In genomic region chr5:172866802-172867748, GRCh38 we compare ENCODE assay signal across 12 cellular contexts. TPM values are rescaled to one million over a fixed set of nuclear protein-coding genes. Genes with fewer than 3 reads are reported as not detected.
DNase-seq lines count a peak whose midpoint lies in the region; ATAC-seq, FAIRE-seq and TF ChIP-seq lines count a peak whose summit lies in the region.
"Had no signal": no experiment of that assay in that cellular context is flagged by ENCODE, and none has a peak within 500 bp of the region (broad histone marks: within the 10 kb centered on the region; RNA-seq: fewer than 3 reads in every experiment).

No MANE protein-coding gene starts in this region.

- no peak for FAIRE-seq in A549 (lab: Jason Lieb, UNC)

- H3K36me3 Mint-ChIP-seq in CD8-positive, alpha-beta T cell, result peaks cover 19% of the 10 kb centered on the region

- no peak for TF ChIP-seq CTCF in A549 (IDR thresholded peaks at IDR 0.05)
- TF ChIP-seq CTCF in RWPE2 (IDR thresholded peaks at IDR 0.05; ENCODE audit: poor library complexity, severe bottlenecking), result no peak
- no peak for TF ChIP-seq CTCF in left ventricle myocardium inferior (IDR thresholded peaks at IDR 0.05; ENCODE audit: borderline replicate concordance)
- TF ChIP-seq CTCF in ovary (IDR thresholded peaks at IDR 0.05), result no peak
- TF ChIP-seq CTCF in CD8-positive, alpha-beta T cell (IDR thresholded peaks at IDR 0.05), result no peak

- TF ChIP-seq EP300 in A549 (IDR thresholded peaks at IDR 0.05) (no peak), ovary (IDR thresholded peaks at IDR 0.05) (no peak)

- WGBS in A549 (ENCODE audit: missing lambda C conversion rate), result 69% methylated on average over 9 of the region's 9 CpGs
- 31 to 51% (median 37%) methylated on average over 9 of the region's 9 CpGs for WGBS in ovary, 3 donors

- no peaks in the 10 kb centered on the region for H3K9me3 Mint-ChIP-seq in CD8-positive, alpha-beta T cell
- H3K9me3 Mint-ChIP-seq: activated B cell treated with CpG ODN at 0.5 μM for 24 hours; activated T-helper 1 cell treated with anti-CD3 and anti-CD28 coated beads, Interleukin-12 subunit alpha, Interleukin-12 subunit beta, Interleukin-2, Interleukin-4 antibody, amounts not matched to agents 30 ng/mL and 10 ng/mL and 1 ng/mL, durations not matched to agents 14 hours and 24 hours and 36 hours had no signal

- H3K27ac ChIP-seq in A549 (peak overlapping the region; percentile 96 to 99), RWPE2 (ENCODE audit: poor library complexity, severe bottlenecking) (peak overlapping the region; percentile 99), left ventricle myocardium inferior (replicated peaks) (peak overlapping the region; percentile 95), ovary (peak overlapping the region in 1 of 2 donors; percentile 52)
- no peak overlapping the region for H3K27ac ChIP-seq in CD8-positive, alpha-beta T cell (ENCODE audit: low read depth, low read length)

- H3K27me3 Mint-ChIP-seq in CD8-positive, alpha-beta T cell (ENCODE audit: low read depth), result no peaks in the 10 kb centered on the region
- H3K27me3 Mint-ChIP-seq: activated B cell treated with CpG ODN at 0.5 μM for 24 hours had no signal

- H3K4me1 ChIP-seq in A549, result peaks cover 98% of the 10 kb centered on the region
- H3K4me1 ChIP-seq in RWPE2 (ENCODE audit: insufficient read depth, poor library complexity, severe bottlenecking), result peaks cover 64% of the 10 kb centered on the region
- H3K4me1 ChIP-seq in left ventricle myocardium inferior, result peaks cover 89% of the 10 kb centered on the region
- peaks cover 47% of the 10 kb centered on the region for H3K4me1 ChIP-seq in ovary (ENCODE audit: insufficient read depth)
- peaks cover 15% of the 10 kb centered on the region for H3K4me1 ChIP-seq in CD8-positive, alpha-beta T cell (ENCODE audit: insufficient read depth, low read length)

- H3K27ac Mint-ChIP-seq in CD8-positive, alpha-beta T cell, result no peak overlapping the region
- H3K27ac Mint-ChIP-seq: activated B cell treated with CpG ODN at 0.5 μM for 24 hours; activated T-helper 1 cell treated with anti-CD3 and anti-CD28 coated beads, Interleukin-12 subunit alpha, Interleukin-12 subunit beta, Interleukin-2, Interleukin-4 antibody, amounts not matched to agents 30 ng/mL and 10 ng/mL and 1 ng/mL, durations not matched to agents 14 hours and 24 hours and 36 hours had no signal

- H3K4me3 Mint-ChIP-seq in CD8-positive, alpha-beta T cell, result no peak overlapping the region
- H3K4me3 Mint-ChIP-seq: activated B cell treated with CpG ODN at 0.5 μM for 24 hours; activated T-helper 1 cell treated with anti-CD3 and anti-CD28 coated beads, Interleukin-12 subunit alpha, Interleukin-12 subunit beta, Interleukin-2, Interleukin-4 antibody, amounts not matched to agents 30 ng/mL and 10 ng/mL and 1 ng/mL, durations not matched to agents 14 hours and 24 hours and 36 hours had no signal

- intact Hi-C loops in left ventricle myocardium inferior (cut with micrococcal nuclease), result no loop called here
- intact Hi-C loops in ovary (cut with DNase I), result loop anchor here in 3 of 4 donors (2.0 to 10.0 kb wide), 5 partner anchors 70 to 150 kb away; partner anchors contain the start of gene DUSP1 (in 1 of the 3)
- intact Hi-C loops in CD8-positive, alpha-beta T cell (cut with DNase I, micrococcal nuclease), result no loop called here

- no peak for ATAC-seq in A549
- ATAC-seq in RWPE2 (ENCODE audit: low read depth), result no peak
- ATAC-seq in HG02678 (IDR thresholded peaks at IDR 0.05; ENCODE audit: unreplicated experiment), result no peak
- no peak for ATAC-seq in GM19397 (IDR thresholded peaks at IDR 0.05; ENCODE audit: unreplicated experiment)
- no peak for ATAC-seq in CD8-positive, alpha-beta T cell

- no peak for TF ChIP-seq RAD21 in A549 (conservative IDR thresholded peaks at IDR 0.05 in 1 of 2, IDR thresholded peaks at IDR 0.05 in 1 of 2)

- CTCF ChIA-PET in A549 (lab: Yijun Ruan, JAX), result interaction anchor here (0.9 to 2.2 kb wide), 6 partner anchors 12 to 151 kb away, joined by 3 to 6 read pairs (median 4); no protein-coding TSS in a partner anchor
- CTCF ChIA-PET in CD8-positive, alpha-beta T cell (lab: Charles Lee), result interaction anchor here (1.0 to 1.5 kb wide), 5 partner anchors 12 to 150 kb away, joined by 3 to 6 read pairs (median 4); no protein-coding TSS in a partner anchor

- H3K4me1 Mint-ChIP-seq in CD8-positive, alpha-beta T cell (ENCODE audit: low read depth), result peaks cover 41% of the 10 kb centered on the region

- TF ChIP-seq POLR2A in A549 (IDR thresholded peaks at IDR 0.05; ENCODE audit: low read length) (no peak), ovary (IDR thresholded peaks at IDR 0.05) (no peak)

- no peaks in the 10 kb centered on the region for H3K9me3 ChIP-seq in A549
- H3K9me3 ChIP-seq in RWPE2 (ENCODE audit: severe bottlenecking), result no peaks in the 10 kb centered on the region
- H3K9me3 ChIP-seq in left ventricle myocardium inferior (replicated peaks), result no peaks in the 10 kb centered on the region
- H3K9me3 ChIP-seq in ovary, result no peaks in the 10 kb centered on the region
- H3K9me3 ChIP-seq in CD8-positive, alpha-beta T cell (ENCODE audit: low read length), result no peaks in the 10 kb centered on the region

- H3K27me3 ChIP-seq in RWPE2 (ENCODE audit: insufficient read depth, poor library complexity, severe bottlenecking) (no peaks in the 10 kb centered on the region), left ventricle myocardium inferior (ENCODE audit: low read depth) (no peaks in the 10 kb centered on the region), ovary (no peaks in the 10 kb centered on the region)
- H3K27me3 ChIP-seq in CD8-positive, alpha-beta T cell (ENCODE audit: insufficient read depth, low read length), result no peaks in the 10 kb centered on the region

- DNase-seq in A549 (ENCODE audit: low read depth in 1 of 2, low spot score in 1 of 2) (no peak), RWPE2 (ENCODE audit: low spot score) (no peak), left ventricle myocardium inferior (peak; percentile 82), ovary (peak in 4 of 5 donors; percentile 65 to 78 (median 66)), DMS53 (lab: John Stamatoyannopoulos, UW) (no peak)
- DNase-seq in CD8-positive, alpha-beta T cell, result no peak
- DNase-seq: activated B cell treated with CpG ODN at 0.5 μM for 24 hours, cortex of kidney, NCI-H1436 treated with DMSO at 0.1 percent for 48 hours had no signal

- POLR2A ChIA-PET in A549 (lab: Yijun Ruan, JAX), result interaction anchor here (0.7 to 6.1 kb wide), 2 partner anchors 35 to 96 kb away, joined by 3 to 61 read pairs; partner anchors contain the start of gene DUSP1
- POLR2A ChIA-PET in CD8-positive, alpha-beta T cell (lab: Charles Lee), result no interaction called here

- peak overlapping the region; percentile 14; the same call in 1 of the 3 replicates for H3K4me3 ChIP-seq in A549
- H3K4me3 ChIP-seq in RWPE2 (ENCODE audit: severe bottlenecking), result no peak overlapping the region
- no peak overlapping the region for H3K4me3 ChIP-seq in left ventricle myocardium inferior
- no peak overlapping the region for H3K4me3 ChIP-seq in ovary
- H3K4me3 ChIP-seq in CD8-positive, alpha-beta T cell (ENCODE audit: low read depth, low read length), result no peak overlapping the region

- H3K4me2 ChIP-seq in A549, result peak overlapping the region; percentile 88

- H3K36me3 ChIP-seq in RWPE2 (ENCODE audit: low read depth), result peaks cover 24% of the 10 kb centered on the region
- no peaks in the 10 kb centered on the region for H3K36me3 ChIP-seq in left ventricle myocardium inferior
- no peaks in the 10 kb centered on the region for H3K36me3 ChIP-seq in ovary
- H3K36me3 ChIP-seq in CD8-positive, alpha-beta T cell (ENCODE audit: insufficient read depth, low read length), result no peaks in the 10 kb centered on the region

TF ChIP-seq in A549, 52 proteins besides CTCF, POLR2A, EP300 and RAD21 (continues in another document):
- TF ChIP-seq REST (IDR thresholded peaks at IDR 0.05), result no peak
- TF ChIP-seq NR3C1 (IDR thresholded peaks at IDR 0.05), result no peak
- no peak for TF ChIP-seq HEYL (CRISPR knock-in tag; IDR thresholded peaks at IDR 0.05)
- TF ChIP-seq, protein P1, sequence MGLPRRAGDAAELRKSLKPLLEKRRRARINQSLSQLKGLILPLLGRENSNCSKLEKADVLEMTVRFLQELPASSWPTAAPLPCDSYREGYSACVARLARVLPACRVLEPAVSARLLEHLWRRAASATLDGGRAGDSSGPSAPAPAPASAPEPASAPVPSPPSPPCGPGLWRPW (IDR thresholded peaks at IDR 0.05), result no peak
- TF ChIP-seq RNF2 (IDR thresholded peaks at IDR 0.05; ENCODE audit: borderline replicate concordance, low read depth), result no peak
- no peak for TF ChIP-seq KDM5A (IDR thresholded peaks at IDR 0.05)

RNA-seq across cellular contexts. Expression of gene ERGIC1, which starts 33.0 kb away (rescaled TPM):
- polyA plus RNA-seq in A549 (2011; rRNA removed) (176 and 208 TPM in 2 replicates), A549 (2017; fragmentation: RNase III; extraction: RNeasy Plus Mini Kit Qiagen cat#74134 plus additional on column Dnase treatment) (289 to 322 TPM (median 304 TPM) in 3 replicates), ovary (100 to 1,000 TPM in 1 of 2 donors, 10 to 100 TPM in 1; 76.4 to 147 TPM)
- polyA plus RNA-seq in A549 (2012; cell fraction: cytosol; rRNA removed), result 184 and 254 TPM in 2 replicates
- polyA plus RNA-seq in A549 (2012; cell fraction: nucleus; rRNA removed), result 131 and 150 TPM in 2 replicates
- polyA minus RNA-seq in A549 (2011; rRNA and poly(A)+ RNA removed), result 418 and 510 TPM in 2 replicates
- total RNA-seq in left ventricle myocardium inferior (79.4 TPM), ovary (100 to 1,000 TPM in 2 of 7 donors, 10 to 100 TPM in 5; 41.7 to 132 (median 92.3) TPM)
- 10 to 100 TPM; 61.0 to 61.2 TPM for total RNA-seq in CD8-positive, alpha-beta T cell

Comparison
In these comparisons a context has a peak if more than half of its experiments do, and no peak if none do; other contexts are left out.
1. DNase-seq: peak in left ventricle myocardium inferior (single experiment) and ovary (4 of 5); none in A549 (0 of 2), RWPE2 (single experiment), DMS53 (single experiment) and CD8-positive, alpha-beta T cell (0 of 7).
2. intact Hi-C loops: an anchor here in ovary (2.0 to 10.0 kb wide); none called in left ventricle myocardium inferior and CD8-positive, alpha-beta T cell.